ENCODE assay signal across 8 cellular contexts in the genomic region with DNA sequence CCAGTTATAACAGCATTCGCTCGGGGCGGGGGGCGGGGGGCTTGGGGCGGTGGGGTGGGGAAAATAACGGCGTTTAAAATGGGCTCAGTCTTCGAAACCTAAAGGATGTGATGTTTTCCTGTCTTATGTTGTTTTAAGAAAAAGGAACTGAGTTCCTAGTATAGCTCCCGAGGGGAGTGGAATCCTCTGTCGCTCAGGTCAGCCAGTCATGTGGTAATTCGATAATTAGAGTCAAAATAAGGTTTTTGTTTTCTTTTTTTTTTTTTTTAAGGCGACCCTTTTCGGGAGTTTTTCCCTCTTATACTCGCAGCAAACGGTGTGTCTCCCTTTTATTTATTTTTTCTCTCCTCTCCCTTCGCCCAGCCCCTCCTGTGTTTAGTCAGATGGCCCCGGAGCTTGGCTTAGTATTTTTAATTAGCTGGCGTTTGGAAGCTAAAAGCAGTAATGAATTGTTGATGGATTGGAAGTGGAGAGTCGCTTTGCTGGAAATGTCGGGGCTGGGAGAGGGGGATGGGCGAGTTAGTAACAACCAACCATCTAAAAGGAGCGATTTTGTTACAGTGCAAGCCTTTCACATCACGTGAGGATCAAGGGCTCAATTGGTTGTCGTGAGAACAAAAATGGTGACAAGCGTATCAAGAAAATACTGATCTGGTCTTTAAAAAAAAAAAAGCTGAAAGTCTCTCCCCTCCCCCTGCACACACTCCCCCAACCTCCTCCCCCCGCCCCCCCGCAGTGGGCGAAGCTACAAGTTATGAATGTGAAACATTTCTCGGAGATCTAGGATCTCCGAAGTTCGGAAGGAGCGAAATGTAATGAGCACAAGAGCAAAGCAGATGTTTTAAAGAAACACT. TPM values are rescaled to one million over a fixed set of nuclear protein-coding genes. Genes with fewer than 3 reads are reported as not detected.
DNase-seq lines count a peak whose midpoint lies in the region; ATAC-seq and TF ChIP-seq lines count a peak whose summit lies in the region.

No MANE protein-coding gene starts in this region.

- no peaks in the 10 kb centered on the region for H3K9me3 ChIP-seq in left ventricle myocardium inferior (replicated peaks)

- TF ChIP-seq CTCF in left ventricle myocardium inferior (IDR thresholded peaks at IDR 0.05; ENCODE audit: borderline replicate concordance) (no peak), osteocyte (IDR thresholded peaks at IDR 0.05) (no peak)

- no peaks in the 10 kb centered on the region for H3K27me3 ChIP-seq in left ventricle myocardium inferior (ENCODE audit: low read depth)

- H3K9me3 Mint-ChIP-seq in osteocyte (ENCODE audit: unreplicated experiment), result no peaks in the 10 kb centered on the region

- no peak overlapping the region for H3K27ac Mint-ChIP-seq in osteocyte (ENCODE audit: unreplicated experiment)

- H3K36me3 Mint-ChIP-seq in osteocyte (ENCODE audit: unreplicated experiment), result no peaks in the 10 kb centered on the region

- no peaks in the 10 kb centered on the region for H3K27me3 Mint-ChIP-seq in osteocyte (ENCODE audit: unreplicated experiment)

- H3K4me1 ChIP-seq in left ventricle myocardium inferior, result peaks cover 45% of the 10 kb centered on the region

- no peaks in the 10 kb centered on the region for H3K36me3 ChIP-seq in left ventricle myocardium inferior

- H3K27ac ChIP-seq in angular gyrus (ENCODE audit: low read depth, low read length), result peak overlapping the region; percentile 90
- peak overlapping the region; percentile 93 for H3K27ac ChIP-seq in left ventricle myocardium inferior (replicated peaks)

- ATAC-seq in HG02759 (IDR thresholded peaks at IDR 0.05; ENCODE audit: unreplicated experiment) (peak; percentile 23), HG02970 (IDR thresholded peaks at IDR 0.05; ENCODE audit: low FRiP score, unreplicated experiment) (no peak), HG03135 (IDR thresholded peaks at IDR 0.05; ENCODE audit: unreplicated experiment) (no peak)

- peak; percentile 72 for DNase-seq in DMS79 treated with DMSO at 0.1 percent for 48 hours (lab: John Stamatoyannopoulos, UW)
- DNase-seq in NCI-H446 treated with DMSO at 0.1 percent for 48 hours (lab: John Stamatoyannopoulos, UW), result peak; percentile 95
- peak; percentile 73 for DNase-seq in left ventricle myocardium inferior
- peak; percentile 91 for DNase-seq in osteocyte (ENCODE audit: extremely low spot score, unreplicated experiment)

- H3K4me3 Mint-ChIP-seq in osteocyte (ENCODE audit: unreplicated experiment), result no peak overlapping the region

- H3K4me3 ChIP-seq in left ventricle myocardium inferior, result peak overlapping the region; percentile 79

- intact Hi-C loops in left ventricle myocardium inferior (cut with micrococcal nuclease), result loop anchor here (5.0 to 10.0 kb wide), 2 partner anchors 95 to 158 kb away; no protein-coding TSS in a partner anchor

- H3K4me1 Mint-ChIP-seq in osteocyte (ENCODE audit: unreplicated experiment), result peaks cover 17% of the 10 kb centered on the region

RNA-seq across cellular contexts. Expression of a gene that starts 0.7 kb away (rescaled TPM):
- 6.8 TPM for total RNA-seq in left ventricle myocardium inferior
- total RNA-seq in osteocyte, result 64.4 and 65.6 TPM in 2 replicates
